In genomic region chr13:35906636-35907035, GRCh38 we compare ENCODE assay signal across 28 cellular contexts.
"Had no signal": no experiment of that assay in that cellular context is flagged by ENCODE, and none has a peak within 500 bp of the region (broad histone marks: within the 10 kb centered on the region; RNA-seq: fewer than 3 reads in every experiment).

No MANE protein-coding gene starts in this region.

- H3K9me3 ChIP-seq: body of pancreas, breast epithelium, Peyer's patch had no signal

- H3K27ac ChIP-seq: body of pancreas, breast epithelium, KMS-11, Peyer's patch had no signal

- DNase-seq: activated CD4-positive, alpha-beta T cell treated with anti-CD3 and anti-CD28 coated beads for 36 hours; activated CD4-positive, alpha-beta T cell treated with anti-CD3 and anti-CD28 coated beads, Interleukin-2, amount 10 ng/mL, durations not matched to agents 7 days and 5 days; activated CD4-positive, alpha-beta T cell treated with anti-CD3 and anti-CD28 coated beads, Interleukin-2, amount 50 U/mL, for 48 hours; activated CD8-positive, alpha-beta T cell treated with anti-CD3 and anti-CD28 coated beads, Interleukin-2, amount 10 ng/mL, durations not matched to agents 7 days and 5 days; activated gamma-delta T cell; activated naive CD4-positive, alpha-beta T cell treated with Interleukin-2 at 50 U/mL for 16 hours; activated naive CD8-positive, alpha-beta T cell treated with anti-CD3 and anti-CD28 coated beads, Interleukin-2, amount 10 ng/mL, durations not matched to agents 7 days and 5 days; activated T-cell treated with anti-CD3 and anti-CD28 coated beads, Interleukin-2, amount 50 U/mL, for 24 hours; body of pancreas; caudate nucleus; cerebellar nuclear complex; NCI-H1105; NCI-H1417 treated with DMSO at 0.1 percent for 48 hours; NCI-H187 treated with DMSO at 0.1 percent for 48 hours; NCI-H2081 treated with DMSO at 0.1 percent for 48 hours; NCI-H226; NCI-H446 treated with DMSO at 0.1 percent for 48 hours; NCI-H526; NCI-H748 treated with DMSO at 0.1 percent for 48 hours; NK-92 treated with Interleukin-12 subunit alpha and Interleukin-12 subunit beta, amount 100 ng/mL, for 24 hours; PC-3; Peyer's patch; RPMI8226; T1000 had no signal

- H3K4me1 ChIP-seq: body of pancreas, breast epithelium, Peyer's patch had no signal

- FAIRE-seq: astrocyte had no signal

- H3K9ac ChIP-seq: KMS-11 had no signal

- H3K36me3 ChIP-seq: breast epithelium, Peyer's patch had no signal

- H3K4me2 ChIP-seq: KMS-11 had no signal

- ATAC-seq: activated CD4-positive, alpha-beta T cell treated with anti-CD3 and anti-CD28 coated beads for 36 hours; activated CD4-positive, CD25-positive, alpha-beta regulatory T cell treated with anti-CD3 and anti-CD28 coated beads, Interleukin-2, amount 50 U/mL, for 24 hours; activated CD8-positive, alpha-beta T cell treated with anti-CD3 and anti-CD28 coated beads, Interleukin-2, amount 10 ng/mL, durations not matched to agents 7 days and 5 days; body of pancreas; PC-3 had no signal

- H3K4me3 ChIP-seq: body of pancreas, breast epithelium, Peyer's patch had no signal

- H3K27me3 ChIP-seq: body of pancreas, breast epithelium, Peyer's patch had no signal
